Comparison of ENCODE assay signal across 9 cellular contexts in the genomic region with DNA sequence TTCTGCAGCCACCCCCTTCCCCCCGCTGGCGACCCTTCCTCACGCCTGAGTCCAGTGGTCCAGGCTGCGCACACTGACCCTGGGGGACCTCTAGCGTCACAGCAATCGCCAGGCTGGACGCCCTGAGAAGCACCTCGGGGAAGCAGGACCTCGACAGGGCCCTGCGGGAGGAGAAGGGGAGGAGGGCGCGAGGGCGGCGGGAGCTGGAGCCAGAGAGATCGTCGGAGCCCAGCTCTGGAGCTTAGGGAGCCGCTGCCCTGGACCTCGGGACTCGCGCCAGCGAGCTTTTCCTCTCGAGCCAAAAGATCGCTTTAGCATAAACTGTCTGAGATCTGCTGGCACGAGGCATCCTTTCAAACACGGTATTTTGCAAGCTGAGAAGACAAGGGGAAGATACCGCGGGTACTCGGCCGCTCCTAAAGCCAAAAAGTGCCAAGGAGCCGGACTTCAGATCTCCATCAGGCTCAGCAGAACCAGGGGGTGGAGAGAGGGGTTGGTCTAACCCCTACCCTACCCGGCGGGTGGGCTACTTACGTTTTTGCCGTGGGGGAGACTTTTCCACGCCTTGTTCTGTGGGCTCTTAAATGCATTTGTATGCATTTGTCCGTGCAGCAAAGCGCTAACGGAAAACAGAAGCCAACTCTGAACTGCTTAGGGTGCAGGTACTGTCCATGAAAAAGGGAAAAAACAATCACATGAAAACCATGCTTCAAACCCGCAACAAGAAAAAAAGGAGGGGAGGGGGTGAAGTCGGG. TPM values are rescaled to one million over a fixed set of nuclear protein-coding genes. Genes with fewer than 3 reads are reported as not detected.
DNase-seq lines count a peak whose midpoint lies in the region; ATAC-seq and TF ChIP-seq lines count a peak whose summit lies in the region.
"Had no signal": no experiment of that assay in that cellular context is flagged by ENCODE, and none has a peak within 500 bp of the region (broad histone marks: within the 10 kb centered on the region; RNA-seq: fewer than 3 reads in every experiment).

No MANE protein-coding gene starts in this region.

- no peaks in the 10 kb centered on the region for H3K9me3 Mint-ChIP-seq in neural crest cell

- no peaks in the 10 kb centered on the region for H3K36me3 Mint-ChIP-seq in neural crest cell (ENCODE audit: low read depth)

- no peak for ATAC-seq in HG02852 (IDR thresholded peaks at IDR 0.05; ENCODE audit: unreplicated experiment)
- ATAC-seq in GM18867 (IDR thresholded peaks at IDR 0.05; ENCODE audit: unreplicated experiment): no peak
- no peak for ATAC-seq in HG03139 (IDR thresholded peaks at IDR 0.05; ENCODE audit: unreplicated experiment)

- H3K27me3 Mint-ChIP-seq in neural crest cell (ENCODE audit: low read depth): peaks cover 85% of the 10 kb centered on the region

- DNase-seq in GM03348 (ENCODE audit: low spot score): peak; percentile 67
- DNase-seq in NCI-H69 (lab: John Stamatoyannopoulos, UW): peak; percentile 66
- peak; percentile 43 for DNase-seq in fibroblast of mammary gland (ENCODE audit: low read depth)
- peak; percentile 17 for DNase-seq in neural crest cell (ENCODE audit: low read depth, low spot score)
- DNase-seq in caudate nucleus (lab: John Stamatoyannopoulos, UW): no peak

- no peak overlapping the region for H3K27ac Mint-ChIP-seq in neural crest cell (ENCODE audit: unreplicated experiment)

- peak overlapping the region; percentile 38 for H3K4me3 ChIP-seq in fibroblast of mammary gland (ENCODE audit: control insufficient read depth, low read depth, low read length)

- TF ChIP-seq CTCF in fibroblast of mammary gland (conservative IDR thresholded peaks at IDR 0.05; ENCODE audit: control insufficient read depth, insufficient read depth, low read depth, low read length): no peak
- TF ChIP-seq CTCF in neural crest cell (conservative IDR thresholded peaks at IDR 0.05): no peak

- peak overlapping the region; percentile 79 for H3K4me3 Mint-ChIP-seq in neural crest cell

- H3K4me1 Mint-ChIP-seq in neural crest cell: peaks cover 20% of the 10 kb centered on the region

- H3K27ac ChIP-seq in caudate nucleus (ENCODE audit: low read depth, low read length): no peak overlapping the region

RNA-seq across cellular contexts. Expression of gene COL24A1, which starts 0.6 kb away (rescaled TPM):
- total RNA-seq in neural crest cell: 0.20 and 0.35 TPM in 2 replicates
- total RNA-seq: lung microvascular endothelial cell had no signal

Comparison
In these comparisons a context has a peak if more than half of its experiments do, and no peak if none do; other contexts are left out.
1. DNase-seq: peak in GM03348 (single experiment), NCI-H69 (single experiment), fibroblast of mammary gland (single experiment) and neural crest cell (single experiment); none in caudate nucleus (0 of 61).